8 cellular contexts compared by ENCODE assay signal in genomic region chr7:127629268-127629854, GRCh38. TPM values are rescaled to one million over a fixed set of nuclear protein-coding genes. Genes with fewer than 3 reads are reported as not detected.
DNase-seq lines count a peak whose midpoint lies in the region; ATAC-seq, FAIRE-seq and TF ChIP-seq lines count a peak whose summit lies in the region.

No MANE protein-coding gene starts in this region.

- H3K4me3 ChIP-seq in SK-N-SH (ENCODE audit: low read depth in 2 of 2, low read length in 1 of 2) (no peak overlapping the region), endothelial cell of umbilical vein (replicated peaks in 1 of 3; ENCODE audit: insufficient read depth in 1 of 3, low read depth in 1 of 3, low read length in 3 of 3) (no peak overlapping the region), spleen (no peak overlapping the region)

- H3K9ac ChIP-seq in SK-N-SH (no peak overlapping the region), endothelial cell of umbilical vein (replicated peaks; ENCODE audit: extremely low read depth, insufficient read depth, low read length) (no peak overlapping the region)

- H3K9me2 ChIP-seq in SK-N-SH: no peaks in the 10 kb centered on the region

- POLR2A ChIA-PET in SK-N-SH (lab: Yijun Ruan, JAX): no interaction called here
- POLR2A ChIA-PET in endothelial cell of umbilical vein (lab: Charles Lee): no interaction called here

- peak; percentile 58 for TF ChIP-seq RAD21 in SK-N-SH (IDR thresholded peaks at IDR 0.05; ENCODE audit: low read length)

- H3K27me3 ChIP-seq in SK-N-SH (ENCODE audit: insufficient read depth): no peaks in the 10 kb centered on the region
- H3K27me3 ChIP-seq in endothelial cell of umbilical vein (ENCODE audit: control insufficient read depth in 2 of 2, insufficient read depth in 2 of 2, low read length in 2 of 2): peaks cover 6 to 19% of the 10 kb centered on the region in 2 experiments
- H3K27me3 ChIP-seq in spleen (replicated peaks in 1 of 7): peaks cover 0 to 9% (median 0%) of the 10 kb centered on the region in 7 donors

- no peaks in the 10 kb centered on the region for H3K79me2 ChIP-seq in SK-N-SH (ENCODE audit: insufficient read depth)
- no peaks in the 10 kb centered on the region for H3K79me2 ChIP-seq in endothelial cell of umbilical vein (ENCODE audit: control insufficient read depth, insufficient read depth, low read length)

- CTCF ChIA-PET in SK-N-SH (lab: Yijun Ruan, JAX) (interaction anchor here (0.8 to 1.9 kb wide), 11 partner anchors 9 to 535 kb away, joined by 3 to 8 read pairs (median 3); partner anchors contain the start of gene GCC1), endothelial cell of umbilical vein (lab: Charles Lee) (interaction anchor here (0.5 to 2.2 kb wide), 9 partner anchors 8 to 580 kb away, joined by 3 to 10 read pairs (median 3); no protein-coding TSS in a partner anchor)

- intact Hi-C loops in endothelial cell of umbilical vein (cut with micrococcal nuclease) (loop anchor here (10.0 kb wide), 1 partner anchor 125 kb away; no protein-coding TSS in a partner anchor), spleen (cut with DNase I; ENCODE audit: low total_unique reads) (no loop called here), posterior cingulate gyrus (cut with DNase I) (no loop called here)

- H3F3A ChIP-seq in SK-N-SH (replicated peaks; ENCODE audit: insufficient read depth): no peaks in the 10 kb centered on the region

- peak; percentile 19 for DNase-seq in activated gamma-delta T cell treated with Interleukin-2 at 50 U/mL for 16 hours
- DNase-seq in activated gamma-delta T cell (lab: John Stamatoyannopoulos, UW): no peak
- DNase-seq in SK-N-SH: peak; percentile 58
- DNase-seq in endothelial cell of umbilical vein (ENCODE audit: low read depth, low spot score): no peak
- DNase-seq in spleen: no peak
- DNase-seq in posterior cingulate gyrus: no peak

- H3K9me1 ChIP-seq in endothelial cell of umbilical vein (replicated peaks; ENCODE audit: control insufficient read depth, extremely low read depth, insufficient read depth, low read length): no peaks in the 10 kb centered on the region

- TF ChIP-seq EP300 in SK-N-SH (IDR thresholded peaks at IDR 0.05; ENCODE audit: borderline replicate concordance in 1 of 2, low read depth in 1 of 2, low read length in 1 of 2): no peak

- H3K9me3 ChIP-seq in SK-N-SH (no peaks in the 10 kb centered on the region), endothelial cell of umbilical vein (replicated peaks; ENCODE audit: control insufficient read depth, insufficient read depth, low read length) (no peaks in the 10 kb centered on the region), spleen (no peaks in the 10 kb centered on the region)

- no peak overlapping the region for H2AFZ ChIP-seq in SK-N-SH (ENCODE audit: low read depth)
- H2AFZ ChIP-seq in endothelial cell of umbilical vein (ENCODE audit: low read depth, low read length): no peak overlapping the region

- no peak for FAIRE-seq in endothelial cell of umbilical vein (lab: Jason Lieb, UNC)

- H3K36me3 ChIP-seq in SK-N-SH (replicated peaks in 1 of 2; ENCODE audit: control insufficient read depth in 1 of 2, insufficient read depth in 2 of 2, low read length in 1 of 2): no peaks in the 10 kb centered on the region
- no peaks in the 10 kb centered on the region for H3K36me3 ChIP-seq in endothelial cell of umbilical vein (ENCODE audit: control insufficient read depth in 2 of 2, extremely low read depth in 1 of 2, insufficient read depth in 2 of 2, low read length in 2 of 2)
- H3K36me3 ChIP-seq in spleen: no peaks in the 10 kb centered on the region

- H4K20me1 ChIP-seq in SK-N-SH (ENCODE audit: insufficient read depth) (no peaks in the 10 kb centered on the region), endothelial cell of umbilical vein (replicated peaks; ENCODE audit: control insufficient read depth, extremely low read depth, insufficient read depth, low read length) (no peaks in the 10 kb centered on the region)

- dilution Hi-C loops in endothelial cell of umbilical vein (cut with MboI; ENCODE audit: extremely low pct_ligation_motif_present, low sequenced_read_pairs): no loop called here

- no TSS peak for BruUV-seq in endothelial cell of umbilical vein (replicated peaks; lab: Mats Ljungman, UMichigan)

- H3K4me2 ChIP-seq in SK-N-SH: no peak overlapping the region
- H3K4me2 ChIP-seq in endothelial cell of umbilical vein (ENCODE audit: insufficient read depth, low read length): no peak overlapping the region

- H3K27ac ChIP-seq in SK-N-SH (ENCODE audit: low read depth in 2 of 2, low read length in 1 of 2) (no peak overlapping the region), endothelial cell of umbilical vein (ENCODE audit: insufficient read depth, low read depth, low read length) (no peak overlapping the region), spleen (no peak overlapping the region)

- peak; percentile 55 for TF ChIP-seq CTCF in SK-N-SH (IDR thresholded peaks at IDR 0.05)
- TF ChIP-seq CTCF in endothelial cell of umbilical vein (IDR thresholded peaks at IDR 0.05; ENCODE audit: extremely low read depth in 1 of 2, insufficient read depth in 1 of 2, low read depth in 1 of 2, low read length in 2 of 2): peak; percentile 26 to 36
- peak in 7 of 11 experiments; percentile 10 to 43 (median 38) for TF ChIP-seq CTCF in spleen (IDR thresholded peaks at IDR 0.05 in 8 of 11, conservative IDR thresholded peaks at IDR 0.05 in 3 of 11)

- TF ChIP-seq POLR2A in endothelial cell of umbilical vein (IDR thresholded peaks at IDR 0.05; ENCODE audit: low read depth, low read length) (no peak), spleen (IDR thresholded peaks at IDR 0.05) (no peak)

- WGBS in SK-N-SH (ENCODE audit: low lambda C conversion rate): 53% methylated on average over 5 of the region's 5 CpGs
- 9 to 17% (median 11%) methylated on average over 5 of the region's 5 CpGs for WGBS in spleen, 5 donors

- H3K4me1 ChIP-seq in SK-N-SH (ENCODE audit: control insufficient read depth in 1 of 2, insufficient read depth in 2 of 2, low read depth in 1 of 2, low read length in 1 of 2) (no peaks in the 10 kb centered on the region; a peak in 1 of 4 replicates), endothelial cell of umbilical vein (ENCODE audit: control insufficient read depth, extremely low read depth, insufficient read depth, low read length) (no peaks in the 10 kb centered on the region), spleen (peaks cover 0 to 4% (median 0%) of the 10 kb centered on the region in 6 donors)

- ATAC-seq in HG02884 (IDR thresholded peaks at IDR 0.05; ENCODE audit: unreplicated experiment): peak; percentile 60
- no peak for ATAC-seq in GM18873 (IDR thresholded peaks at IDR 0.05; ENCODE audit: low FRiP score, unreplicated experiment)

RNA-seq across cellular contexts. Expression of gene PAX4, which starts 11.4 kb away (rescaled TPM):
- not detected in 2 replicates for polyA plus RNA-seq in SK-N-SH (2012; rRNA removed)
- not detected in 2 replicates for polyA plus RNA-seq in SK-N-SH (2012; cell fraction: cytosol; rRNA removed)
- not detected in 2 replicates for polyA plus RNA-seq in SK-N-SH (2012; cell fraction: nucleus; rRNA removed)
- not detected in 2 replicates for total RNA-seq in endothelial cell of umbilical vein
- not detected in 2 replicates for polyA plus RNA-seq in endothelial cell of umbilical vein
- not detected in 2 replicates for polyA plus RNA-seq in endothelial cell of umbilical vein (2011; cell fraction: cytosol; rRNA removed)
- not detected in 2 replicates for polyA plus RNA-seq in endothelial cell of umbilical vein (2011; cell fraction: nucleus; rRNA removed)
- not detected in 2 replicates for polyA plus RNA-seq in endothelial cell of umbilical vein (2012)
- not detected in 2 replicates for polyA minus RNA-seq in endothelial cell of umbilical vein
- polyA minus RNA-seq in endothelial cell of umbilical vein (2011; cell fraction: cytosol; rRNA and poly(A)+ RNA removed): not detected
- not detected in 2 replicates for polyA minus RNA-seq in endothelial cell of umbilical vein (2011; cell fraction: nucleus; rRNA and poly(A)+ RNA removed)
- not detected for total RNA-seq in spleen
- not detected for polyA plus RNA-seq in spleen

RNA-seq across cellular contexts. Expression of gene SND1, which starts 22.6 kb away (rescaled TPM):
- polyA plus RNA-seq in SK-N-SH (2012; rRNA removed) (165 and 168 TPM in 2 replicates), endothelial cell of umbilical vein (113 and 116 TPM in 2 replicates), spleen (10 to 100 TPM; 61.7 to 76.4 (median 68.5) TPM)
- 112 and 138 TPM in 2 replicates for polyA plus RNA-seq in SK-N-SH (2012; cell fraction: cytosol; rRNA removed)
- 126 and 165 TPM in 2 replicates for polyA plus RNA-seq in SK-N-SH (2012; cell fraction: nucleus; rRNA removed)
- total RNA-seq in endothelial cell of umbilical vein (234 and 249 TPM in 2 replicates), spleen (100 to 1,000 TPM in 6 of 7 donors, 10 to 100 TPM in 1; 99.5 to 173 (median 139) TPM)
- polyA plus RNA-seq in endothelial cell of umbilical vein (2011; cell fraction: cytosol; rRNA removed): 142 and 145 TPM in 2 replicates
- 150 and 152 TPM in 2 replicates for polyA plus RNA-seq in endothelial cell of umbilical vein (2011; cell fraction: nucleus; rRNA removed)
- 164 and 205 TPM in 2 replicates for polyA plus RNA-seq in endothelial cell of umbilical vein (2012)
- polyA minus RNA-seq in endothelial cell of umbilical vein: 269 and 273 TPM in 2 replicates
- polyA minus RNA-seq in endothelial cell of umbilical vein (2011; cell fraction: cytosol; rRNA and poly(A)+ RNA removed): 158 TPM
- 216 and 269 TPM in 2 replicates for polyA minus RNA-seq in endothelial cell of umbilical vein (2011; cell fraction: nucleus; rRNA and poly(A)+ RNA removed)

RNA-seq across cellular contexts. Expression of gene FSCN3, which starts 35.8 kb away (rescaled TPM):
- polyA plus RNA-seq in SK-N-SH (2012; rRNA removed) (2.4 and 2.5 TPM in 2 replicates), endothelial cell of umbilical vein (0.35 and 1.0 TPM in 2 replicates), spleen (1 to 10 TPM in 1 of 3 donors, under 1 TPM in 2; 0.22 to 1.6 (median 0.89) TPM)
- 3.2 and 4.1 TPM in 2 replicates for polyA plus RNA-seq in SK-N-SH (2012; cell fraction: cytosol; rRNA removed)
- 2.0 and 2.1 TPM in 2 replicates for polyA plus RNA-seq in SK-N-SH (2012; cell fraction: nucleus; rRNA removed)
- total RNA-seq in endothelial cell of umbilical vein (0.82 TPM in 1 of 2 replicates, not detected in the other), spleen (1 to 10 TPM in 4 of 7 donors, under 1 TPM in 3; 0.67 to 2.9 (median 1.0) TPM)
- polyA plus RNA-seq in endothelial cell of umbilical vein (2011; cell fraction: cytosol; rRNA removed): 0.22 and 0.42 TPM in 2 replicates
- 1.6 and 1.9 TPM in 2 replicates for polyA plus RNA-seq in endothelial cell of umbilical vein (2011; cell fraction: nucleus; rRNA removed)
- polyA plus RNA-seq in endothelial cell of umbilical vein (2012): 0.48 TPM in 1 of 2 replicates, not detected in the other
- polyA minus RNA-seq in endothelial cell of umbilical vein: 1.7 and 2.5 TPM in 2 replicates
- not detected for polyA minus RNA-seq in endothelial cell of umbilical vein (2011; cell fraction: cytosol; rRNA and poly(A)+ RNA removed)
- 1.0 and 2.4 TPM in 2 replicates for polyA minus RNA-seq in endothelial cell of umbilical vein (2011; cell fraction: nucleus; rRNA and poly(A)+ RNA removed)

RNA-seq across cellular contexts. Expression of gene ARF5, which starts 41.1 kb away (rescaled TPM):
- 466 and 562 TPM in 2 replicates for polyA plus RNA-seq in SK-N-SH (2012; rRNA removed)
- polyA plus RNA-seq in SK-N-SH (2012; cell fraction: cytosol; rRNA removed): 342 and 432 TPM in 2 replicates
- 291 and 294 TPM in 2 replicates for polyA plus RNA-seq in SK-N-SH (2012; cell fraction: nucleus; rRNA removed)
- 122 and 142 TPM in 2 replicates for total RNA-seq in endothelial cell of umbilical vein
- 428 and 508 TPM in 2 replicates for polyA plus RNA-seq in endothelial cell of umbilical vein
- polyA plus RNA-seq in endothelial cell of umbilical vein (2011; cell fraction: cytosol; rRNA removed): 315 and 334 TPM in 2 replicates
- polyA plus RNA-seq in endothelial cell of umbilical vein (2011; cell fraction: nucleus; rRNA removed): 133 and 144 TPM in 2 replicates
- 95.8 and 168 TPM in 2 replicates for polyA plus RNA-seq in endothelial cell of umbilical vein (2012)
- polyA minus RNA-seq in endothelial cell of umbilical vein: 114 and 123 TPM in 2 replicates
- polyA minus RNA-seq in endothelial cell of umbilical vein (2011; cell fraction: cytosol; rRNA and poly(A)+ RNA removed): 45.7 TPM
- polyA minus RNA-seq in endothelial cell of umbilical vein (2011; cell fraction: nucleus; rRNA and poly(A)+ RNA removed): 23.5 and 31.2 TPM in 2 replicates
- 100 to 1,000 TPM in 4 of 7 donors, 10 to 100 TPM in 3; 79.5 to 173 (median 104) TPM for total RNA-seq in spleen
- polyA plus RNA-seq in spleen: 100 to 1,000 TPM; 137 to 197 (median 158) TPM

RNA-seq across cellular contexts. Expression of gene GCC1, which starts 44.0 kb away (rescaled TPM):
- polyA plus RNA-seq in SK-N-SH (2012; rRNA removed): 8.4 and 10.3 TPM in 2 replicates
- polyA plus RNA-seq in SK-N-SH (2012; cell fraction: cytosol; rRNA removed): 8.2 and 9.4 TPM in 2 replicates
- polyA plus RNA-seq in SK-N-SH (2012; cell fraction: nucleus; rRNA removed): 6.7 and 8.0 TPM in 2 replicates
- 14.5 and 15.5 TPM in 2 replicates for total RNA-seq in endothelial cell of umbilical vein
- 4.0 and 4.6 TPM in 2 replicates for polyA plus RNA-seq in endothelial cell of umbilical vein
- 6.8 and 7.1 TPM in 2 replicates for polyA plus RNA-seq in endothelial cell of umbilical vein (2011; cell fraction: cytosol; rRNA removed)
- 6.3 and 7.1 TPM in 2 replicates for polyA plus RNA-seq in endothelial cell of umbilical vein (2011; cell fraction: nucleus; rRNA removed)
- 10.7 and 12.9 TPM in 2 replicates for polyA plus RNA-seq in endothelial cell of umbilical vein (2012)
- polyA minus RNA-seq in endothelial cell of umbilical vein: 13.0 and 13.8 TPM in 2 replicates
- polyA minus RNA-seq in endothelial cell of umbilical vein (2011; cell fraction: cytosol; rRNA and poly(A)+ RNA removed): 7.2 TPM
- 8.4 and 8.5 TPM in 2 replicates for polyA minus RNA-seq in endothelial cell of umbilical vein (2011; cell fraction: nucleus; rRNA and poly(A)+ RNA removed)
- total RNA-seq in spleen: 10 to 100 TPM; 13.5 to 24.8 (median 17.9) TPM
- polyA plus RNA-seq in spleen: 1 to 10 TPM; 3.1 to 7.1 (median 4.3) TPM

Comparison
In these comparisons a context has a peak if more than half of its experiments do, and no peak if none do; other contexts are left out.
1. DNase-seq: peak in activated gamma-delta T cell treated with Interleukin-2 at 50 U/mL for 16 hours (single experiment) and SK-N-SH (single experiment); none in activated gamma-delta T cell (single experiment), endothelial cell of umbilical vein (single experiment), spleen (single experiment) and posterior cingulate gyrus (0 of 10).
2. Peak in every context shown above with its lines, with median percentiles within 50 percentile points of each other: CTCF ChIP-seq.